ENCODE assay signal across 11 cellular contexts in genomic region chr6:38779310-38780062, GRCh38.
"Had no signal": no experiment of that assay in that cellular context is flagged by ENCODE, and none has a peak within 500 bp of the region (broad histone marks: within the 10 kb centered on the region; RNA-seq: fewer than 3 reads in every experiment).

No MANE protein-coding gene starts in this region.

- H3K4me2 ChIP-seq: KMS-11 had no signal

- DNase-seq: GM23248, H9, HCEC 1CT, HFFc6, IMR-90, Karpas-422, KBM-7 had no signal

- H3K27ac Mint-ChIP-seq: H9, HFFc6 had no signal

- H2AFZ ChIP-seq: GM23248 had no signal

- FAIRE-seq: H1, H54, HTR-8/SVneo had no signal

- H3K9me3 Mint-ChIP-seq: H9, HFFc6 had no signal

- H3K4me3 ChIP-seq: GM23248 had no signal

- H3K4me3 Mint-ChIP-seq: H9, HFFc6 had no signal

- H3K9ac ChIP-seq: GM23248, KMS-11 had no signal

- H3K27ac ChIP-seq: GM23248, KMS-11 had no signal
